Comparison of ENCODE assay signal across 1 cellular context in the genomic region with DNA sequence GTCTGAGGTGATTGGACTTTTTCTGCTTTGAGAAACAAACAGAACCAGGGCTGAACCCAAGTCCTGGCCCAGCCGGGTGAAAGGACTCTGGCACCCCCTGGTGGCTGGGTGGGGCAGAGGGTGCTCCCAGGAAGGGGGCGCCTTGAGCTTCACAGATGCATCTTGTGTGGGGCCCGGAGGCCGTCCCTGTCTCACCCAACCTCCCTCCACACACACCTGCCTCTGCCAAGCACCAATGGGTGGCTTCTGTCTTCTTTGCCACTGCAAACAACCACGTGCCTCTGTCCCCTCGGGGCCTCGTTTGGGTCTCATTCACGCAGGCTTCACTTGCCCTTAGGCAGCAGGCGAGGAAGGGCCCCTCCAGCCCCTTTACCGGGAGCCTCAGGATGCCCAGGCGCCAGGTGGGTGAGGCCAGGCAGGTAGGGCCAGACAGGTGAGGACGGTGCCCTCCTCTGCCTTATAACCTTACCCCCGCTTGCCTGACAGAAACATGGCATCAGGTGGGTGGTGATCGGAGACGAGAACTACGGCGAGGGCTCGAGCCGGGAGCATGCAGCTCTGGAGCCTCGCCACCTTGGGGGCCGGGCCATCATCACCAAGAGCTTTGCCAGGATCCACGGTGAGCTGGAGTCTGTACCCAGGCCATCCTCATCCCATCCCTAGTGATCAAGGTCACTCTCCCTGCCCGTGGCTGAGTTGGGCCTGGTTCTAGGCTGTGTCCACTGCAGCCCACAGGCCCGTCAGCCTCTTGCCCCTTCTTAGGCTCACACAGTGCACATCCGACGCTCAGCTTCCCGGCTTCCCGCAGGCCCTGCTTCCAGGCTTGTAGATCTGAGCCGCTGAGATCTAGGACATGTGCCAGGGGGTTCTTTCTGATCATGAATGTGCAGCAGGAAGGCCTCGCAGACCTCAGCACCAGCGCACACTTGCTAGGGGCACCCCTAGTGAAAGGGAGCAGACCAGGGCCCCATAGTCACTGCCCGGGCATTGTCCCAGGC.
TF ChIP-seq lines count a peak whose summit lies in the region.

No MANE protein-coding gene starts in this region.

TF ChIP-seq in HepG2, 621 proteins besides CTCF, POLR2A, EP300 and RAD21 (continued from another document):
- peak; percentile 35 for TF ChIP-seq SALL1 (CRISPR knock-in tag; IDR thresholded peaks at IDR 0.05)
- 0 out of 2 replicates have a peak, but pooled peaks have one; percentile 26 for TF ChIP-seq RBFOX2 (IDR thresholded peaks at IDR 0.05; ENCODE audit: low read depth, low read length)
- TF ChIP-seq POLR2G (IDR thresholded peaks at IDR 0.05; ENCODE audit: low read depth, low read length), result peak; percentile 6; the same call in 1 of the 2 replicates
- peak; percentile 25 for TF ChIP-seq YY1 (IDR thresholded peaks at IDR 0.05; ENCODE audit: insufficient read depth, insufficient replicate concordance, low read depth, low read length)
- TF ChIP-seq ZNF496 (CRISPR knock-in tag; IDR thresholded peaks at IDR 0.05; ENCODE audit: insufficient replicate concordance), result no peak
- peak; percentile 64; the same call in 1 of the 2 replicates for TF ChIP-seq DNMT1 (CRISPR knock-in tag; IDR thresholded peaks at IDR 0.05)
- TF ChIP-seq, protein P1, sequence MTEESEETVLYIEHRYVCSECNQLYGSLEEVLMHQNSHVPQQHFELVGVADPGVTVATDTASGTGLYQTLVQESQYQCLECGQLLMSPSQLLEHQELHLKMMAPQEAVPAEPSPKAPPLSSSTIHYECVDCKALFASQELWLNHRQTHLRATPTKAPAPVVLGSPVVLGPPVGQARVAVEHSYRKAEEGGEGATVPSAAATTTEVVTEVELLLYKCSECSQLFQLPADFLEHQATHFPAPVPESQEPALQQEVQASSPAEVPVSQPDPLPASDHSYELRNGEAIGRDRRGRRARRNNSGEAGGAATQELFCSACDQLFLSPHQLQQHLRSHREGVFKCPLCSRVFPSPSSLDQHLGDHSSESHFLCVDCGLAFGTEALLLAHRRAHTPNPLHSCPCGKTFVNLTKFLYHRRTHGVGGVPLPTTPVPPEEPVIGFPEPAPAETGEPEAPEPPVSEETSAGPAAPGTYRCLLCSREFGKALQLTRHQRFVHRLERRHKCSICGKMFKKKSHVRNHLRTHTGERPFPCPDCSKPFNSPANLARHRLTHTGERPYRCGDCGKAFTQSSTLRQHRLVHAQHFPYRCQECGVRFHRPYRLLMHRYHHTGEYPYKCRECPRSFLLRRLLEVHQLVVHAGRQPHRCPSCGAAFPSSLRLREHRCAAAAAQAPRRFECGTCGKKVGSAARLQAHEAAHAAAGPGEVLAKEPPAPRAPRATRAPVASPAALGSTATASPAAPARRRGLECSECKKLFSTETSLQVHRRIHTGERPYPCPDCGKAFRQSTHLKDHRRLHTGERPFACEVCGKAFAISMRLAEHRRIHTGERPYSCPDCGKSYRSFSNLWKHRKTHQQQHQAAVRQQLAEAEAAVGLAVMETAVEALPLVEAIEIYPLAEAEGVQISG (CRISPR knock-in tag; IDR thresholded peaks at IDR 0.05), result 0 out of 2 replicates have a peak, but pooled peaks have one; percentile 11
- peak; percentile 95 for TF ChIP-seq RBM22 (optimal IDR thresholded peaks at IDR 0.05; ENCODE audit: low read length)
- TF ChIP-seq, protein P2, sequence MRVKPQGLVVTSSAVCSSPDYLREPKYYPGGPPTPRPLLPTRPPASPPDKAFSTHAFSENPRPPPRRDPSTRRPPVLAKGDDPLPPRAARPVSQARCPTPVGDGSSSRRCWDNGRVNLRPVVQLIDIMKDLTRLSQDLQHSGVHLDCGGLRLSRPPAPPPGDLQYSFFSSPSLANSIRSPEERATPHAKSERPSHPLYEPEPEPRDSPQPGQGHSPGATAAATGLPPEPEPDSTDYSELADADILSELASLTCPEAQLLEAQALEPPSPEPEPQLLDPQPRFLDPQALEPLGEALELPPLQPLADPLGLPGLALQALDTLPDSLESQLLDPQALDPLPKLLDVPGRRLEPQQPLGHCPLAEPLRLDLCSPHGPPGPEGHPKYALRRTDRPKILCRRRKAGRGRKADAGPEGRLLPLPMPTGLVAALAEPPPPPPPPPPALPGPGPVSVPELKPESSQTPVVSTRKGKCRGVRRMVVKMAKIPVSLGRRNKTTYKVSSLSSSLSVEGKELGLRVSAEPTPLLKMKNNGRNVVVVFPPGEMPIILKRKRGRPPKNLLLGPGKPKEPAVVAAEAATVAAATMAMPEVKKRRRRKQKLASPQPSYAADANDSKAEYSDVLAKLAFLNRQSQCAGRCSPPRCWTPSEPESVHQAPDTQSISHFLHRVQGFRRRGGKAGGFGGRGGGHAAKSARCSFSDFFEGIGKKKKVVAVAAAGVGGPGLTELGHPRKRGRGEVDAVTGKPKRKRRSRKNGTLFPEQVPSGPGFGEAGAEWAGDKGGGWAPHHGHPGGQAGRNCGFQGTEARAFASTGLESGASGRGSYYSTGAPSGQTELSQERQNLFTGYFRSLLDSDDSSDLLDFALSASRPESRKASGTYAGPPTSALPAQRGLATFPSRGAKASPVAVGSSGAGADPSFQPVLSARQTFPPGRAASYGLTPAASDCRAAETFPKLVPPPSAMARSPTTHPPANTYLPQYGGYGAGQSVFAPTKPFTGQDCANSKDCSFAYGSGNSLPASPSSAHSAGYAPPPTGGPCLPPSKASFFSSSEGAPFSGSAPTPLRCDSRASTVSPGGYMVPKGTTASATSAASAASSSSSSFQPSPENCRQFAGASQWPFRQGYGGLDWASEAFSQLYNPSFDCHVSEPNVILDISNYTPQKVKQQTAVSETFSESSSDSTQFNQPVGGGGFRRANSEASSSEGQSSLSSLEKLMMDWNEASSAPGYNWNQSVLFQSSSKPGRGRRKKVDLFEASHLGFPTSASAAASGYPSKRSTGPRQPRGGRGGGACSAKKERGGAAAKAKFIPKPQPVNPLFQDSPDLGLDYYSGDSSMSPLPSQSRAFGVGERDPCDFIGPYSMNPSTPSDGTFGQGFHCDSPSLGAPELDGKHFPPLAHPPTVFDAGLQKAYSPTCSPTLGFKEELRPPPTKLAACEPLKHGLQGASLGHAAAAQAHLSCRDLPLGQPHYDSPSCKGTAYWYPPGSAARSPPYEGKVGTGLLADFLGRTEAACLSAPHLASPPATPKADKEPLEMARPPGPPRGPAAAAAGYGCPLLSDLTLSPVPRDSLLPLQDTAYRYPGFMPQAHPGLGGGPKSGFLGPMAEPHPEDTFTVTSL (CRISPR knock-in tag; IDR thresholded peaks at IDR 0.05; ENCODE audit: borderline replicate concordance), result no peak
- no peak for TF ChIP-seq NONO (IDR thresholded peaks at IDR 0.05)
- peak; percentile 48; the same call in 1 of the 2 replicates for TF ChIP-seq NONO (CRISPR knock-in tag; conservative IDR thresholded peaks at IDR 0.05)
- TF ChIP-seq, protein P3, sequence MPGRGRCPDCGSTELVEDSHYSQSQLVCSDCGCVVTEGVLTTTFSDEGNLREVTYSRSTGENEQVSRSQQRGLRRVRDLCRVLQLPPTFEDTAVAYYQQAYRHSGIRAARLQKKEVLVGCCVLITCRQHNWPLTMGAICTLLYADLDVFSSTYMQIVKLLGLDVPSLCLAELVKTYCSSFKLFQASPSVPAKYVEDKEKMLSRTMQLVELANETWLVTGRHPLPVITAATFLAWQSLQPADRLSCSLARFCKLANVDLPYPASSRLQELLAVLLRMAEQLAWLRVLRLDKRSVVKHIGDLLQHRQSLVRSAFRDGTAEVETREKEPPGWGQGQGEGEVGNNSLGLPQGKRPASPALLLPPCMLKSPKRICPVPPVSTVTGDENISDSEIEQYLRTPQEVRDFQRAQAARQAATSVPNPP (CRISPR knock-in tag; IDR thresholded peaks at IDR 0.05), result 0 out of 2 replicates have a peak, but pooled peaks have one; percentile 37
- TF ChIP-seq TAF15 (IDR thresholded peaks at IDR 0.05; ENCODE audit: low read depth, low read length, poor library complexity, severe bottlenecking), result peak; percentile 0
- TF ChIP-seq AGO2 (optimal IDR thresholded peaks at IDR 0.05; ENCODE audit: low read depth, low read length), result peak; percentile 86
- TF ChIP-seq HNRNPL (IDR thresholded peaks at IDR 0.05; ENCODE audit: low read depth, low read length), result peak; percentile 60; the same call in 1 of the 2 replicates
- peak; percentile 83; the same call in 1 of the 2 replicates for TF ChIP-seq AKAP8 (CRISPR knock-in tag; IDR thresholded peaks at IDR 0.05)
- 0 out of 2 replicates have a peak, but pooled peaks have one; percentile 40 for TF ChIP-seq ZNF776 (CRISPR knock-in tag; IDR thresholded peaks at IDR 0.05)
- no peak for TF ChIP-seq TSC22D2 (CRISPR knock-in tag; IDR thresholded peaks at IDR 0.05; ENCODE audit: borderline replicate concordance)
- TF ChIP-seq, protein P4, sequence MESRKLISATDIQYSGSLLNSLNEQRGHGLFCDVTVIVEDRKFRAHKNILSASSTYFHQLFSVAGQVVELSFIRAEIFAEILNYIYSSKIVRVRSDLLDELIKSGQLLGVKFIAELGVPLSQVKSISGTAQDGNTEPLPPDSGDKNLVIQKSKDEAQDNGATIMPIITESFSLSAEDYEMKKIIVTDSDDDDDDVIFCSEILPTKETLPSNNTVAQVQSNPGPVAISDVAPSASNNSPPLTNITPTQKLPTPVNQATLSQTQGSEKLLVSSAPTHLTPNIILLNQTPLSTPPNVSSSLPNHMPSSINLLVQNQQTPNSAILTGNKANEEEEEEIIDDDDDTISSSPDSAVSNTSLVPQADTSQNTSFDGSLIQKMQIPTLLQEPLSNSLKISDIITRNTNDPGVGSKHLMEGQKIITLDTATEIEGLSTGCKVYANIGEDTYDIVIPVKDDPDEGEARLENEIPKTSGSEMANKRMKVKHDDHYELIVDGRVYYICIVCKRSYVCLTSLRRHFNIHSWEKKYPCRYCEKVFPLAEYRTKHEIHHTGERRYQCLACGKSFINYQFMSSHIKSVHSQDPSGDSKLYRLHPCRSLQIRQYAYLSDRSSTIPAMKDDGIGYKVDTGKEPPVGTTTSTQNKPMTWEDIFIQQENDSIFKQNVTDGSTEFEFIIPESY (CRISPR knock-in tag; IDR thresholded peaks at IDR 0.05), result 0 out of 2 replicates have a peak, but pooled peaks have one; percentile 31
- TF ChIP-seq STAG1 (CRISPR knock-in tag; IDR thresholded peaks at IDR 0.05), result peak; percentile 80
- TF ChIP-seq, protein P5, sequence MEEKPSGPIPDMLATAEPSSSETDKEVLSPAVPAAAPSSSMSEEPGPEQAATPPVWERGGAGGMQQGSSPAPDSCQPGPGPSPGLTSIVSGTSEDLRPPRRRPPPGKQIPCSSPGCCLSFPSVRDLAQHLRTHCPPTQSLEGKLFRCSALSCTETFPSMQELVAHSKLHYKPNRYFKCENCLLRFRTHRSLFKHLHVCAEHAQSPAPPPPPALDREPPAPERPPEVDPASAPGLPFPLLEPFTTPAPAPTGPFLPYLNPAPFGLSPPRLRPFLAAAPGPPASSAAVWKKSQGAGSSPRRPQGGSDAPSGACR (CRISPR knock-in tag; IDR thresholded peaks at IDR 0.05), result no peak
- TF ChIP-seq SMC3 (IDR thresholded peaks at IDR 0.05; ENCODE audit: low read length), result peak; percentile 32; the same call in 1 of the 2 replicates
- TF ChIP-seq PCBP1 (IDR thresholded peaks at IDR 0.05; ENCODE audit: borderline replicate concordance, low read depth, low read length), result 0 out of 2 replicates have a peak, but pooled peaks have one; percentile 45
- TF ChIP-seq AGO1 (IDR thresholded peaks at IDR 0.05; ENCODE audit: low read depth, low read length, poor library complexity, severe bottlenecking), result peak; percentile 99
- no peak for TF ChIP-seq ATF7 (IDR thresholded peaks at IDR 0.05)
- TF ChIP-seq ATF7 (CRISPR knock-in tag; IDR thresholded peaks at IDR 0.05), result no peak
- TF ChIP-seq, protein P6, sequence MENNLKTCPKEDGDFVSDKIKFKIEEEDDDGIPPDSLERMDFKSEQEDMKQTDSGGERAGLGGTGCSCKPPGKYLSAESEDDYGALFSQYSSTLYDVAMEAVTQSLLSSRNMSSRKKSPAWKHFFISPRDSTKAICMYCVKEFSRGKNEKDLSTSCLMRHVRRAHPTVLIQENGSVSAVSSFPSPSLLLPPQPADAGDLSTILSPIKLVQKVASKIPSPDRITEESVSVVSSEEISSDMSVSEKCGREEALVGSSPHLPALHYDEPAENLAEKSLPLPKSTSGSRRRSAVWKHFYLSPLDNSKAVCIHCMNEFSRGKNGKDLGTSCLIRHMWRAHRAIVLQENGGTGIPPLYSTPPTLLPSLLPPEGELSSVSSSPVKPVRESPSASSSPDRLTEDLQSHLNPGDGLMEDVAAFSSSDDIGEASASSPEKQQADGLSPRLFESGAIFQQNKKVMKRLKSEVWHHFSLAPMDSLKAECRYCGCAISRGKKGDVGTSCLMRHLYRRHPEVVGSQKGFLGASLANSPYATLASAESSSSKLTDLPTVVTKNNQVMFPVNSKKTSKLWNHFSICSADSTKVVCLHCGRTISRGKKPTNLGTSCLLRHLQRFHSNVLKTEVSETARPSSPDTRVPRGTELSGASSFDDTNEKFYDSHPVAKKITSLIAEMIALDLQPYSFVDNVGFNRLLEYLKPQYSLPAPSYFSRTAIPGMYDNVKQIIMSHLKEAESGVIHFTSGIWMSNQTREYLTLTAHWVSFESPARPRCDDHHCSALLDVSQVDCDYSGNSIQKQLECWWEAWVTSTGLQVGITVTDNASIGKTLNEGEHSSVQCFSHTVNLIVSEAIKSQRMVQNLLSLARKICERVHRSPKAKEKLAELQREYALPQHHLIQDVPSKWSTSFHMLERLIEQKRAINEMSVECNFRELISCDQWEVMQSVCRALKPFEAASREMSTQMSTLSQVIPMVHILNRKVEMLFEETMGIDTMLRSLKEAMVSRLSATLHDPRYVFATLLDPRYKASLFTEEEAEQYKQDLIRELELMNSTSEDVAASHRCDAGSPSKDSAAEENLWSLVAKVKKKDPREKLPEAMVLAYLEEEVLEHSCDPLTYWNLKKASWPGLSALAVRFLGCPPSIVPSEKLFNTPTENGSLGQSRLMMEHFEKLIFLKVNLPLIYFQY (CRISPR knock-in tag; IDR thresholded peaks at IDR 0.05; ENCODE audit: borderline replicate concordance), result peak; percentile 83
- no peak for TF ChIP-seq GABPB1 (CRISPR knock-in tag; IDR thresholded peaks at IDR 0.05)
- TF ChIP-seq ZNF724P (CRISPR knock-in tag; IDR thresholded peaks at IDR 0.05; ENCODE audit: borderline replicate concordance), result peak; percentile 36; the same call in 1 of the 2 replicates
- TF ChIP-seq ARNT2 (CRISPR knock-in tag; IDR thresholded peaks at IDR 0.05; ENCODE audit: low read depth), result 0 out of 2 replicates have a peak, but pooled peaks have one; percentile 48
